7 cellular contexts compared by ENCODE assay signal in the genomic region with DNA sequence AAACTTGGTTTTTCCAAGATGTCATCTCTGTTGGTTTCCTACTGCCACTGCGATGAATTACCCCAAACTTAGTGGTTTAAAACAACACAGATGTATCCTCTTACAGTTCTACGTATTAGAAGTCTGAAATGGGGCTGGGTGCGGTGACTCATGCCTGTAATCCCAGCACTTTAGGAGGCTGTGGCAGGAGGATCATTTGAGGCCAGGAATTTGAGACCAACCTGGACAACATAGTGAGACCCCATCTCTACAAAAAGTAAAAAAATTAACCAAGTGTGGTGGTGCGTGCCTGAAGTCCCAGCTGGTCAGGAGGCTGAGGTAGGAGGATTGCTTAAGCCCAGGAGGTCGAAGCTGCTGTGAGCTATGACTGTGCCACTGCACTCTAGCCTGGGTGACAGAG. TPM values are rescaled to one million over a fixed set of nuclear protein-coding genes. Genes with fewer than 3 reads are reported as not detected.
"Had no signal": no experiment of that assay in that cellular context is flagged by ENCODE, and none has a peak within 500 bp of the region (broad histone marks: within the 10 kb centered on the region; RNA-seq: fewer than 3 reads in every experiment).

No MANE protein-coding gene starts in this region.

- FAIRE-seq: HTR-8/SVneo had no signal

- DNase-seq: IMR-90, KBM-7, KG1 had no signal

- H3K4me2 ChIP-seq: KMS-11 had no signal

- H3K27ac Mint-ChIP-seq: IgD-negative memory B cell had no signal

- H3K4me1 Mint-ChIP-seq: IgD-negative memory B cell had no signal

- H3K9ac ChIP-seq: KMS-11 had no signal

- H3K27ac ChIP-seq: HL-60, KMS-11 had no signal

RNA-seq across cellular contexts. Expression of a gene that starts 57.2 kb away (rescaled TPM):
- total RNA-seq: IMR-90 had no signal
- polyA plus RNA-seq: IgD-negative memory B cell, IMR-90 had no signal
